In genomic region chr1:93495911-93496310, GRCh38 we compare ENCODE assay signal across 1 cellular context.
TF ChIP-seq lines count a peak whose summit lies in the region.

No MANE protein-coding gene starts in this region.

TF ChIP-seq in K562, 482 proteins besides CTCF, POLR2A, EP300 and RAD21 (continued from another document):
- TF ChIP-seq RERE (CRISPR knock-in tag; IDR thresholded peaks at IDR 0.05; ENCODE audit: borderline replicate concordance) (no peak), MEF2A (IDR thresholded peaks at IDR 0.05; ENCODE audit: control insufficient read depth, low read depth, low read length) (no peak), ZNF134 (CRISPR knock-in tag; conservative IDR thresholded peaks at IDR 0.05) (peak; percentile 98), MCM2 (IDR thresholded peaks at IDR 0.05; ENCODE audit: low read depth) (no peak), ZNF239 (CRISPR knock-in tag; IDR thresholded peaks at IDR 0.05) (no peak), FOXM1 (IDR thresholded peaks at IDR 0.05; ENCODE audit: low read depth) (peak; percentile 47), FOXM1 (CRISPR knock-in tag; IDR thresholded peaks at IDR 0.05; ENCODE audit: low read depth) (no peak), NR0B1 (IDR thresholded peaks at IDR 0.05; ENCODE audit: partially characterized antibody) (no peak), EGR1 (conservative IDR thresholded peaks at IDR 0.05) (no peak), TAF1 (IDR thresholded peaks at IDR 0.05; ENCODE audit: control insufficient read depth, extremely low read depth, insufficient read depth, low read length, severe bottlenecking) (no peak), RFX1 (IDR thresholded peaks at IDR 0.05) (no peak), AFF4 (CRISPR knock-in tag; IDR thresholded peaks at IDR 0.05) (no peak), ZZZ3 (IDR thresholded peaks at IDR 0.05) (no peak), BRCA1 (IDR thresholded peaks at IDR 0.05) (no peak), BRCA1 (CRISPR knock-in tag; IDR thresholded peaks at IDR 0.05) (no peak), EZH2 (IDR thresholded peaks at IDR 0.05; ENCODE audit: borderline replicate concordance, low read depth, low read length) (no peak), ETV6 (IDR thresholded peaks at IDR 0.05; ENCODE audit: borderline replicate concordance in 1 of 2, low read depth in 2 of 2, low read length in 1 of 2) (no peak), ETV6 (CRISPR knock-in tag; IDR thresholded peaks at IDR 0.05; ENCODE audit: borderline replicate concordance) (no peak), PCBP1 (IDR thresholded peaks at IDR 0.05; ENCODE audit: low read depth, low read length, poor library complexity, severe bottlenecking) (no peak), NKRF (IDR thresholded peaks at IDR 0.05; ENCODE audit: borderline replicate concordance) (no peak), BRF1 (IDR thresholded peaks at IDR 0.05; ENCODE audit: borderline replicate concordance, extremely low read depth, insufficient read length) (no peak), ZEB2 (IDR thresholded peaks at IDR 0.05) (no peak), NFXL1 (CRISPR knock-in tag; IDR thresholded peaks at IDR 0.05) (no peak), RBM25 (IDR thresholded peaks at IDR 0.05; ENCODE audit: low read depth, low read length, severe bottlenecking) (peak; percentile 90), MNT (conservative IDR thresholded peaks at IDR 0.05) (no peak), CHD7 (IDR thresholded peaks at IDR 0.05; ENCODE audit: low read depth, low read length) (no peak), CAMTA2 (CRISPR knock-in tag; conservative IDR thresholded peaks at IDR 0.05) (no peak)
